Comparison of ENCODE assay signal across 1 cellular context in the genomic region with DNA sequence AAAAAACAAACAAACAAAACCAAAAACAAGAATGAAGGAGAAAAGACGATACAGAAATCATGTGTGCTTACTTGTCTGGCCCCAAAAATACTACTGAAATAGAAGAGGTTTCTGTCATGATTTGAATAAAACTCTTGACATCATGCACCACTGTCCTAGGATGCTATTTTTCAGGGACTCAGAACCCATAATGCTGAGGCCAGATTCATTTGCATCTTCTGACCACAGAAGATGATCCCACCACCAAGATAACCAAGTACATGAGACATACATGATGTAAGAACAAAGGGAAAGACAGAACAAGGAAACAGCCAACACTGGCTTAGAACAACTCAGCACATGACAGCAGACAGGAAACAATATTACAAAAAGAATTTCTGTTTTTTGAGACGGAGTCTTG.
A peak's percentile ranks its signal among the peaks of the same experiment; 100 is the strongest.
TF ChIP-seq lines count a peak whose summit lies in the region.

No MANE protein-coding gene starts in this region.

TF ChIP-seq in GM12878, 131 proteins besides CTCF, POLR2A, EP300 and RAD21:
- TF ChIP-seq GATAD2B (conservative IDR thresholded peaks at IDR 0.05; ENCODE audit: low read depth) (no peak), HSF1 (IDR thresholded peaks at IDR 0.05; ENCODE audit: low read depth, low read length) (no peak), CREM (IDR thresholded peaks at IDR 0.05; ENCODE audit: low read depth) (peak; percentile 64), NRF1 (conservative IDR thresholded peaks at IDR 0.05; ENCODE audit: low read depth, low read length) (no peak), RUNX3 (IDR thresholded peaks at IDR 0.05; ENCODE audit: low read length) (peak; percentile 94), FOXK2 (IDR thresholded peaks at IDR 0.05) (no peak), BHLHE40 (IDR thresholded peaks at IDR 0.05; ENCODE audit: borderline replicate concordance in 1 of 2, low read depth in 2 of 2, low read length in 1 of 2) (0 out of 4 replicates have a peak, but pooled peaks of 1 of the 2 experiments have one; percentile 16), TBL1XR1 (IDR thresholded peaks at IDR 0.05; ENCODE audit: low read depth, low read length) (no peak), CREB1 (IDR thresholded peaks at IDR 0.05; ENCODE audit: low read depth) (peak; percentile 86), SREBF1 (IDR thresholded peaks at IDR 0.05; ENCODE audit: low read length) (no peak), GABPA (IDR thresholded peaks at IDR 0.05; ENCODE audit: low read depth) (0 out of 2 replicates have a peak, but pooled peaks have one; percentile 22), PML (IDR thresholded peaks at IDR 0.05; ENCODE audit: low read length) (0 out of 2 replicates have a peak, but pooled peaks have one; percentile 26), YBX1 (IDR thresholded peaks at IDR 0.05) (no peak), TCF7 (IDR thresholded peaks at IDR 0.05; ENCODE audit: borderline replicate concordance) (no peak), E2F4 (IDR thresholded peaks at IDR 0.05; ENCODE audit: low read depth, low read length) (no peak), RELB (IDR thresholded peaks at IDR 0.05; ENCODE audit: low read depth) (no peak), SREBF2 (IDR thresholded peaks at IDR 0.05; ENCODE audit: low read length) (no peak), IRF4 (IDR thresholded peaks at IDR 0.05; ENCODE audit: low read depth, low read length) (no peak), MLLT1 (IDR thresholded peaks at IDR 0.05) (no peak), KAT2A (conservative IDR thresholded peaks at IDR 0.05; ENCODE audit: control insufficient read depth, low read depth, low read length) (no peak), SPI1 (IDR thresholded peaks at IDR 0.05; ENCODE audit: borderline replicate concordance, insufficient read depth, low read depth, low read length) (no peak), SUPT20H (IDR thresholded peaks at IDR 0.05; ENCODE audit: borderline replicate concordance, control insufficient read depth, low read depth, low read length) (no peak), RBBP5 (conservative IDR thresholded peaks at IDR 0.05) (no peak), CEBPB (IDR thresholded peaks at IDR 0.05; ENCODE audit: borderline replicate concordance in 1 of 2, low read depth in 2 of 2, low read length in 2 of 2) (no peak), TCF12 (IDR thresholded peaks at IDR 0.05; ENCODE audit: low read depth, low read length) (no peak), CBFB (IDR thresholded peaks at IDR 0.05; ENCODE audit: low read depth) (peak; percentile 70; the same call in 1 of the 2 replicates), POU2F2 (IDR thresholded peaks at IDR 0.05; ENCODE audit: borderline replicate concordance, low read depth, low read length) (peak; percentile 56; the same call in 1 of the 3 replicates)
- TF ChIP-seq, protein P1, sequence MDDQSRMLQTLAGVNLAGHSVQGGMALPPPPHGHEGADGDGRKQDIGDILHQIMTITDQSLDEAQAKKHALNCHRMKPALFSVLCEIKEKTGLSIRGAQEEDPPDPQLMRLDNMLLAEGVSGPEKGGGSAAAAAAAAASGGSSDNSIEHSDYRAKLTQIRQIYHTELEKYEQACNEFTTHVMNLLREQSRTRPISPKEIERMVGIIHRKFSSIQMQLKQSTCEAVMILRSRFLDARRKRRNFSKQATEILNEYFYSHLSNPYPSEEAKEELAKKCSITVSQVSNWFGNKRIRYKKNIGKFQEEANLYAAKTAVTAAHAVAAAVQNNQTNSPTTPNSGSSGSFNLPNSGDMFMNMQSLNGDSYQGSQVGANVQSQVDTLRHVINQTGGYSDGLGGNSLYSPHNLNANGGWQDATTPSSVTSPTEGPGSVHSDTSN (IDR thresholded peaks at IDR 0.05; ENCODE audit: insufficient replicate concordance, low read depth, low read length) = no peak
